In the genomic region with DNA sequence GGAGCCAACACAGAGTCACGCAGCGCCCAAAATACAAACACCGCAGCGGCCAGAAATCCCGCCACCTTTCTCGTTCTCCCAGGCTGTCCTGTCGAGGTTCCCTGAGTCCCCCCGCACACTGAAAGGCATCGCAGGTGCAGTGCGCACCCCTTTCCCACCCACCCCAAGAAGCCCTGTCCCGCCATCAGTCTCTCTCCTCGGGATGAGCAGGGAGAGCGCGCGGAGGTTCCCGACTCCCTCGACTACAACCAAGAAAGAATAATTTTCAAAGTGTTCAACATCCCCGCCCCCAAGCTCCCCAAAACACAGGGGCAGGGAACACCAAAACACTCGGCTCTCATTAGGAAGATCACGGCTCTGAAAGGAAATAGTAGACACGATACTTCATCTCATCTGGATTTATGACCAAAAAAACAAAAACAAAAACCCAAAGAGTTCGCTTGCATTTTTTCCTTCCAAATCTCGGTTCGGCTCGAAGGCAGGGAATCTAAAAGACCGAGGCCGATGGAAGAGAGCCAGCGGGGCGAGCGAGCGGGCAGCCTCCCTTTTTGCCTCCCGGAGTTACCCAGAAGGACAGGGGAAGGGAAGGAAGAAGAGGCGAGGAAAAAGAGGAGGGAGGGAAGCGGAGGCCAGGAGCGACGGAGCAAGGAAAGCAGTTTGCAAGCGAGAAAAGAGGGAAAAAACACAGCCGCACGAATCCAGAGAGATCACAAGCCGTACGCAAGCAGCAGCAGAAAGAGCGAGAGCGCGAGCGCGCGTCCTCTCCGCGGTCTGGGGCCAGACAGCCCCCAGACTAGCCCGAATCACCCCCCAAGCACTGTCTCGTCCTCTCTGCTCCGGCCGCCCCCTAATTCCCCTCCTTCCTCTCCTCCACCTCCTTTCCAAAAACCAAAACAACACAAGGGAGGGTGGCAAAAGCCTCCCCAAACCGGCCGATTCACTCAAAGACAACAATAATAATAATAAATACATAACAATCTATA, we compare ENCODE assay signal across 1 cellular context.
TF ChIP-seq lines count a peak whose summit lies in the region.

No MANE protein-coding gene starts in this region.

TF ChIP-seq in HEK293, 187 proteins besides CTCF, POLR2A, EP300 and RAD21 (continued from another document):
- TF ChIP-seq INSM2 (tag by site-specific recombination; IDR thresholded peaks at IDR 0.05) (no peak), YY1 (tag by site-specific recombination; IDR thresholded peaks at IDR 0.05) (0 out of 2 replicates have a peak, but pooled peaks have one; percentile 5), ZBTB26 (tag by site-specific recombination; optimal IDR thresholded peaks at IDR 0.05) (peak; percentile 86), IKZF3 (tag by site-specific recombination; IDR thresholded peaks at IDR 0.05) (peak; percentile 30; the same call in 1 of the 2 replicates), ZNF366 (tag by site-specific recombination; conservative IDR thresholded peaks at IDR 0.05) (peak; percentile 84), ZNF600 (tag by site-specific recombination; IDR thresholded peaks at IDR 0.05) (peak; percentile 53; the same call in 1 of the 2 replicates), ZBTB20 (tag by site-specific recombination; IDR thresholded peaks at IDR 0.05) (peak; percentile 25; the same call in 1 of the 2 replicates), PRDM1 (tag by site-specific recombination; IDR thresholded peaks at IDR 0.05) (peak; percentile 93), GLIS2 (tag by site-specific recombination; IDR thresholded peaks at IDR 0.05) (peak; percentile 90), HIC1 (tag by site-specific recombination; IDR thresholded peaks at IDR 0.05) (0 out of 2 replicates have a peak, but pooled peaks have one; percentile 23), SP2 (tag by site-specific recombination; IDR thresholded peaks at IDR 0.05) (no peak; the same call in 1 of the 2 replicates), ZNF2 (tag by site-specific recombination; IDR thresholded peaks at IDR 0.05) (peak; percentile 23; the same call in 1 of the 2 replicates), ZBTB17 (tag by site-specific recombination; IDR thresholded peaks at IDR 0.05) (peak; percentile 67), ZNF596 (tag by site-specific recombination; IDR thresholded peaks at IDR 0.05) (peak; percentile 30), KLF16 (tag by site-specific recombination; IDR thresholded peaks at IDR 0.05) (no peak)
- TF ChIP-seq, protein P1, sequence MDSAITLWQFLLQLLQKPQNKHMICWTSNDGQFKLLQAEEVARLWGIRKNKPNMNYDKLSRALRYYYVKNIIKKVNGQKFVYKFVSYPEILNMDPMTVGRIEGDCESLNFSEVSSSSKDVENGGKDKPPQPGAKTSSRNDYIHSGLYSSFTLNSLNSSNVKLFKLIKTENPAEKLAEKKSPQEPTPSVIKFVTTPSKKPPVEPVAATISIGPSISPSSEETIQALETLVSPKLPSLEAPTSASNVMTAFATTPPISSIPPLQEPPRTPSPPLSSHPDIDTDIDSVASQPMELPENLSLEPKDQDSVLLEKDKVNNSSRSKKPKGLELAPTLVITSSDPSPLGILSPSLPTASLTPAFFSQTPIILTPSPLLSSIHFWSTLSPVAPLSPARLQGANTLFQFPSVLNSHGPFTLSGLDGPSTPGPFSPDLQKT (IDR thresholded peaks at IDR 0.05; ENCODE audit: borderline replicate concordance, low read depth, low read length): no peak
- TF ChIP-seq, protein P2, sequence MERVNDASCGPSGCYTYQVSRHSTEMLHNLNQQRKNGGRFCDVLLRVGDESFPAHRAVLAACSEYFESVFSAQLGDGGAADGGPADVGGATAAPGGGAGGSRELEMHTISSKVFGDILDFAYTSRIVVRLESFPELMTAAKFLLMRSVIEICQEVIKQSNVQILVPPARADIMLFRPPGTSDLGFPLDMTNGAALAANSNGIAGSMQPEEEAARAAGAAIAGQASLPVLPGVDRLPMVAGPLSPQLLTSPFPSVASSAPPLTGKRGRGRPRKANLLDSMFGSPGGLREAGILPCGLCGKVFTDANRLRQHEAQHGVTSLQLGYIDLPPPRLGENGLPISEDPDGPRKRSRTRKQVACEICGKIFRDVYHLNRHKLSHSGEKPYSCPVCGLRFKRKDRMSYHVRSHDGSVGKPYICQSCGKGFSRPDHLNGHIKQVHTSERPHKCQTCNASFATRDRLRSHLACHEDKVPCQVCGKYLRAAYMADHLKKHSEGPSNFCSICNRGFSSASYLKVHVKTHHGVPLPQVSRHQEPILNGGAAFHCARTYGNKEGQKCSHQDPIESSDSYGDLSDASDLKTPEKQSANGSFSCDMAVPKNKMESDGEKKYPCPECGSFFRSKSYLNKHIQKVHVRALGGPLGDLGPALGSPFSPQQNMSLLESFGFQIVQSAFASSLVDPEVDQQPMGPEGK (tag by site-specific recombination; IDR thresholded peaks at IDR 0.05): peak; percentile 90
- TF ChIP-seq, protein P3, sequence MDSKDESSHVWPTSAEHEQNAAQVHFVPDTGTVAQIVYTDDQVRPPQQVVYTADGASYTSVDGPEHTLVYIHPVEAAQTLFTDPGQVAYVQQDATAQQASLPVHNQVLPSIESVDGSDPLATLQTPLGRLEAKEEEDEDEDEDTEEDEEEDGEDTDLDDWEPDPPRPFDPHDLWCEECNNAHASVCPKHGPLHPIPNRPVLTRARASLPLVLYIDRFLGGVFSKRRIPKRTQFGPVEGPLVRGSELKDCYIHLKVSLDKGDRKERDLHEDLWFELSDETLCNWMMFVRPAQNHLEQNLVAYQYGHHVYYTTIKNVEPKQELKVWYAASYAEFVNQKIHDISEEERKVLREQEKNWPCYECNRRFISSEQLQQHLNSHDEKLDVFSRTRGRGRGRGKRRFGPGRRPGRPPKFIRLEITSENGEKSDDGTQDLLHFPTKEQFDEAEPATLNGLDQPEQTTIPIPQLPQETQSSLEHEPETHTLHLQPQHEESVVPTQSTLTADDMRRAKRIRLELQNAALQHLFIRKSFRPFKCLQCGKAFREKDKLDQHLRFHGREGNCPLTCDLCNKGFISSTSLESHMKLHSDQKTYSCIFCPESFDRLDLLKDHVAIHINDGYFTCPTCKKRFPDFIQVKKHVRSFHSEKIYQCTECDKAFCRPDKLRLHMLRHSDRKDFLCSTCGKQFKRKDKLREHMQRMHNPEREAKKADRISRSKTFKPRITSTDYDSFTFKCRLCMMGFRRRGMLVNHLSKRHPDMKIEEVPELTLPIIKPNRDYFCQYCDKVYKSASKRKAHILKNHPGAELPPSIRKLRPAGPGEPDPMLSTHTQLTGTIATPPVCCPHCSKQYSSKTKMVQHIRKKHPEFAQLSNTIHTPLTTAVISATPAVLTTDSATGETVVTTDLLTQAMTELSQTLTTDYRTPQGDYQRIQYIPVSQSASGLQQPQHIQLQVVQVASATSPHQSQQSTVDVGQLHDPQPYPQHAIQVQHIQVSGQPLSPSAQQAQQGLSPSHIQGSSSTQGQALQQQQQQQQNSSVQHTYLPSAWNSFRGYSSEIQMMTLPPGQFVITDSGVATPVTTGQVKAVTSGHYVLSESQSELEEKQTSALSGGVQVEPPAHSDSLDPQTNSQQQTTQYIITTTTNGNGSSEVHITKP (tag by site-specific recombination; IDR thresholded peaks at IDR 0.05): peak; percentile 83
